In genomic region chr7:94642838-94643653, GRCh38 we compare ENCODE assay signal across 1 cellular context.
TF ChIP-seq lines count a peak whose summit lies in the region.

No MANE protein-coding gene starts in this region.

TF ChIP-seq in HepG2, 621 proteins besides CTCF, POLR2A, EP300 and RAD21 (continued from another document and continues in another):
- TF ChIP-seq ZNF781 (CRISPR knock-in tag; IDR thresholded peaks at IDR 0.05; ENCODE audit: borderline replicate concordance, not compliant biosample characterization) (no peak), ZMYM3 (CRISPR knock-in tag; IDR thresholded peaks at IDR 0.05) (no peak), HNRNPL (IDR thresholded peaks at IDR 0.05; ENCODE audit: low read depth, low read length) (no peak), ZGPAT (CRISPR knock-in tag; IDR thresholded peaks at IDR 0.05) (peak; percentile 87), ZNF570 (CRISPR knock-in tag; IDR thresholded peaks at IDR 0.05; ENCODE audit: borderline replicate concordance) (no peak), PAXIP1 (CRISPR knock-in tag; conservative IDR thresholded peaks at IDR 0.05) (peak; percentile 98), ARID5B (CRISPR knock-in tag; IDR thresholded peaks at IDR 0.05) (peak; percentile 100), MAFG (CRISPR knock-in tag; IDR thresholded peaks at IDR 0.05) (no peak), HOMEZ (CRISPR knock-in tag; IDR thresholded peaks at IDR 0.05; ENCODE audit: low read depth) (peak; percentile 94), ZSCAN21 (CRISPR knock-in tag; IDR thresholded peaks at IDR 0.05; ENCODE audit: borderline replicate concordance) (no peak), CREB1 (IDR thresholded peaks at IDR 0.05) (no peak), CREB1 (CRISPR knock-in tag; IDR thresholded peaks at IDR 0.05) (peak; percentile 68), ZBTB1 (CRISPR knock-in tag; IDR thresholded peaks at IDR 0.05; ENCODE audit: borderline replicate concordance) (no peak), ZNF652 (CRISPR knock-in tag; IDR thresholded peaks at IDR 0.05; ENCODE audit: borderline replicate concordance, low read depth) (no peak), CEBPG (CRISPR knock-in tag; IDR thresholded peaks at IDR 0.05) (peak; percentile 86), ZBTB25 (CRISPR knock-in tag; IDR thresholded peaks at IDR 0.05) (peak; percentile 83; the same call in 1 of the 2 replicates), DMAP1 (CRISPR knock-in tag; IDR thresholded peaks at IDR 0.05) (peak; percentile 52; the same call in 1 of the 2 replicates), HMGA1 (CRISPR knock-in tag; conservative IDR thresholded peaks at IDR 0.05) (no peak), SIN3A (IDR thresholded peaks at IDR 0.05; ENCODE audit: borderline replicate concordance, low read depth, low read length) (no peak), TFE3 (CRISPR knock-in tag; IDR thresholded peaks at IDR 0.05) (0 out of 2 replicates have a peak, but pooled peaks have one; percentile 61), ARID3A (IDR thresholded peaks at IDR 0.05; ENCODE audit: low read depth, low read length) (peak; percentile 98), ZKSCAN5 (CRISPR knock-in tag; IDR thresholded peaks at IDR 0.05) (no peak), ZNF614 (CRISPR knock-in tag; IDR thresholded peaks at IDR 0.05; ENCODE audit: borderline replicate concordance) (peak; percentile 66; the same call in 1 of the 2 replicates), KLF16 (CRISPR knock-in tag; IDR thresholded peaks at IDR 0.05) (peak in 1 of 2 experiments; percentile 74; a peak in 1 of 4 replicates), ZNF503 (CRISPR knock-in tag; IDR thresholded peaks at IDR 0.05) (peak; percentile 93), ATF4 (CRISPR knock-in tag; IDR thresholded peaks at IDR 0.05) (peak in 1 of 2 experiments; percentile 53; a peak in 2 of 4 replicates), SUZ12 (IDR thresholded peaks at IDR 0.05; ENCODE audit: low read depth, low read length) (no peak), PHF20 (CRISPR knock-in tag; IDR thresholded peaks at IDR 0.05) (no peak), ZNF841 (CRISPR knock-in tag; IDR thresholded peaks at IDR 0.05; ENCODE audit: borderline replicate concordance) (no peak), HDAC1 (CRISPR knock-in tag; IDR thresholded peaks at IDR 0.05) (peak; percentile 83), MTF1 (CRISPR knock-in tag; IDR thresholded peaks at IDR 0.05) (no peak), IKZF1 (IDR thresholded peaks at IDR 0.05) (no peak), MLXIP (CRISPR knock-in tag; IDR thresholded peaks at IDR 0.05; ENCODE audit: borderline replicate concordance) (no peak), RCOR2 (CRISPR knock-in tag; IDR thresholded peaks at IDR 0.05) (peak; percentile 86; the same call in 1 of the 2 replicates), ZNF10 (CRISPR knock-in tag; IDR thresholded peaks at IDR 0.05; ENCODE audit: borderline replicate concordance, low read depth) (no peak), ASH2L (IDR thresholded peaks at IDR 0.05; ENCODE audit: insufficient read length, low read depth, low read length) (peak; percentile 49), MED1 (CRISPR knock-in tag; IDR thresholded peaks at IDR 0.05) (peak; percentile 97)
